8 cellular contexts compared by ENCODE assay signal in the genomic region with DNA sequence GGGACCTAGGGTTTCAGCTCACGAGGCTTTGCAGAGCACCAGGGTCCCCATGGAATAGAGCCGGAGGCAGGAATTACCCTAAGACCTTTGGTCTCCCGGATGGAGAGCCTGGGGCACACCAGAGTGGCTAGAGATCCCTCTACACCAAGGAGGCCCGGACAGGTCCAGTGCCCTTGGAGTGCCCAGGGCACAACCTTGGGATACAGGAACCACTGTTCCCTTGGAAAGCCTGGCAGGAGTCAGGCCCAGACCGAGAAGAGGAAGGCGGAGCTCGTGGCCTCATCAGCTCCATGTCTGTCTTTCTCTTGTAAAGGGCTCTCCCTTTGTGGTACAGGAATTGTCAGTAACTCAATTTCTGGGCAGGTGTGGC. TPM values are rescaled to one million over a fixed set of nuclear protein-coding genes. Genes with fewer than 3 reads are reported as not detected.
A peak's percentile ranks its signal among the peaks of the same experiment; 100 is the strongest.
DNase-seq lines count a peak whose midpoint lies in the region; ATAC-seq and TF ChIP-seq lines count a peak whose summit lies in the region.

No MANE protein-coding gene starts in this region.

- peak overlapping the region; percentile 54; the same call in 1 of the 2 replicates for H3K9ac ChIP-seq in SU-DHL-6 (ENCODE audit: low read length)
- peak overlapping the region; percentile 7 for H3K9ac ChIP-seq in rectal smooth muscle tissue (ENCODE audit: low read length)

- no peaks in the 10 kb centered on the region for H3K9me2 ChIP-seq in SU-DHL-6 (replicated peaks; ENCODE audit: insufficient read depth, low read length)

- H3K4me3 ChIP-seq in SU-DHL-6 (ENCODE audit: insufficient read depth, low read length, poor library complexity, severe bottlenecking) (no peak overlapping the region), fibroblast of villous mesenchyme (ENCODE audit: low read depth, low read length) (peak overlapping the region; percentile 66), rectal smooth muscle tissue (ENCODE audit: low read length) (peak overlapping the region; percentile 77)

- DNase-seq in ELR (ENCODE audit: low read depth) = peak; percentile 28
- DNase-seq in fibroblast of villous mesenchyme (ENCODE audit: low read depth) = no peak
- no peak for DNase-seq in NCI-H1105 (lab: John Stamatoyannopoulos, UW)

- no peak overlapping the region for H3K4me2 ChIP-seq in SU-DHL-6 (ENCODE audit: low read depth, low read length, poor library complexity, severe bottlenecking)

- no peaks in the 10 kb centered on the region for H3K9me3 ChIP-seq in SU-DHL-6 (ENCODE audit: insufficient read depth, low read length)

- no peak for ATAC-seq in HG02840 (IDR thresholded peaks at IDR 0.05; ENCODE audit: low FRiP score, unreplicated experiment)
- ATAC-seq in GM21367 (IDR thresholded peaks at IDR 0.05; ENCODE audit: unreplicated experiment) = no peak
- ATAC-seq in GM18511 (IDR thresholded peaks at IDR 0.05; ENCODE audit: unreplicated experiment) = no peak

- H3K4me1 ChIP-seq in rectal smooth muscle tissue (ENCODE audit: control insufficient read depth, insufficient read depth, low read length) = peaks cover 4% of the 10 kb centered on the region

- no peak overlapping the region for H2AFZ ChIP-seq in SU-DHL-6 (ENCODE audit: low read depth, low read length, severe bottlenecking)

- no peaks in the 10 kb centered on the region for H4K20me1 ChIP-seq in SU-DHL-6 (ENCODE audit: low read depth, low read length)

- peaks cover 4% of the 10 kb centered on the region; the same call in 1 of the 2 replicates for H3F3A ChIP-seq in SU-DHL-6 (ENCODE audit: insufficient read depth)

- no peaks in the 10 kb centered on the region for H3K79me2 ChIP-seq in SU-DHL-6 (ENCODE audit: insufficient read depth, low read length)

- TF ChIP-seq CTCF in SU-DHL-6 (IDR thresholded peaks at IDR 0.05; ENCODE audit: insufficient read depth, low read length, poor library complexity, severe bottlenecking) (no peak), fibroblast of villous mesenchyme (IDR thresholded peaks at IDR 0.05; ENCODE audit: insufficient read depth, low read depth, low read length) (no peak)

- H3K36me3 ChIP-seq in SU-DHL-6 (ENCODE audit: low read length) (no peaks in the 10 kb centered on the region), rectal smooth muscle tissue (ENCODE audit: control insufficient read depth, insufficient read depth, low read length) (no peaks in the 10 kb centered on the region)

- H3K27ac ChIP-seq in SU-DHL-6 (ENCODE audit: low read depth, low read length) = no peak overlapping the region
- H3K27ac ChIP-seq in rectal smooth muscle tissue (ENCODE audit: low read depth, low read length) = peak overlapping the region; percentile 33

- no peaks in the 10 kb centered on the region for H3K27me3 ChIP-seq in SU-DHL-6 (ENCODE audit: low read length)
- H3K27me3 ChIP-seq in rectal smooth muscle tissue (ENCODE audit: control insufficient read depth, insufficient read depth, low read length) = no peaks in the 10 kb centered on the region

RNA-seq across cellular contexts. Expression of a gene that starts 3.8 kb away (rescaled TPM):
- 0.64 and 0.86 TPM in 2 replicates for total RNA-seq in fibroblast of villous mesenchyme

RNA-seq across cellular contexts. Expression of a gene that starts 54.1 kb away (rescaled TPM):
- not detected in 2 replicates for total RNA-seq in fibroblast of villous mesenchyme
